Comparison of ENCODE assay signal across 9 cellular contexts in genomic region chr9:136120119-136120393, GRCh38. TPM values are rescaled to one million over a fixed set of nuclear protein-coding genes. Genes with fewer than 3 reads are reported as not detected.
A peak's percentile ranks its signal among the peaks of the same experiment; 100 is the strongest.
DNase-seq lines count a peak whose midpoint lies in the region; ATAC-seq, FAIRE-seq and TF ChIP-seq lines count a peak whose summit lies in the region.
"Had no signal": no experiment of that assay in that cellular context is flagged by ENCODE, and none has a peak within 500 bp of the region (broad histone marks: within the 10 kb centered on the region; RNA-seq: fewer than 3 reads in every experiment).

No MANE protein-coding gene starts in this region.

- peak overlapping the region; percentile 95 for H3K27ac ChIP-seq in K562 (ENCODE audit: extremely low read depth, low read depth, low read length)
- peak overlapping the region; percentile 84 for H3K27ac ChIP-seq in muscle layer of colon (ENCODE audit: low read depth, low read length)

- no peaks in the 10 kb centered on the region for H3K4me1 Mint-ChIP-seq in HFFc6 (ENCODE audit: low read depth)

- H3K27me3 ChIP-seq in K562 (ENCODE audit: control insufficient read depth in 2 of 2, insufficient read depth in 2 of 2, low read length in 2 of 2) (peaks cover 0 to 8% of the 10 kb centered on the region in 2 experiments; a peak in 2 of 5 replicates), muscle layer of colon (ENCODE audit: control insufficient read depth in 1 of 2, insufficient read depth in 2 of 2, low read length in 2 of 2) (peaks cover 0 to 7% of the 10 kb centered on the region in 2 donors)

- WGBS in K562 (ENCODE audit: insufficient coverage, low coverage, missing lambda C conversion rate): 17% methylated on average over 4 of the region's 4 CpGs

- H3K9ac ChIP-seq in K562 (ENCODE audit: insufficient read depth in 1 of 2, low read depth in 2 of 2, low read length in 2 of 2) (peak overlapping the region; percentile 79 to 94), muscle layer of colon (ENCODE audit: low read length) (peak overlapping the region; percentile 63)

- H2AFZ ChIP-seq in K562 (ENCODE audit: low read depth, low read length): no peak overlapping the region; the same call in 1 of the 2 replicates

- ATAC-seq in K562: no peak
- no peak for ATAC-seq in HG03175 (IDR thresholded peaks at IDR 0.05; ENCODE audit: unreplicated experiment)

- peak overlapping the region; percentile 56 for H3K4me3 ChIP-seq in AG09309 (ENCODE audit: control insufficient read depth, low read depth, low read length)
- H3K4me3 ChIP-seq in K562: peak overlapping the region; percentile 82; the same call in 1 of the 2 replicates
- no peak overlapping the region for H3K4me3 ChIP-seq in muscle layer of colon (ENCODE audit: low read depth in 1 of 2, low read length in 2 of 2)

- in situ Hi-C loops in K562 (cut with MboI): loop anchor here (5.0 kb wide), 1 partner anchor 318 kb away; no protein-coding TSS in a partner anchor

- H4K20me1 ChIP-seq in K562 (replicated peaks; ENCODE audit: control insufficient read depth, insufficient read depth, low read length): peaks cover 6% of the 10 kb centered on the region; the same call in 1 of the 2 replicates

- H3K4me1 ChIP-seq in K562 (replicated peaks in 1 of 2; ENCODE audit: control insufficient read depth in 2 of 2, insufficient read depth in 2 of 2, low read length in 2 of 2) (peaks cover 18 to 68% of the 10 kb centered on the region in 2 experiments), muscle layer of colon (ENCODE audit: insufficient read depth, low read length) (peaks cover 20% of the 10 kb centered on the region)

- TF ChIP-seq RAD21 in K562 (CRISPR knock-in tag; conservative IDR thresholded peaks at IDR 0.05 in 1 of 2, IDR thresholded peaks at IDR 0.05 in 1 of 2): no peak

- no peak for TF ChIP-seq POLR2A in K562 (conservative IDR thresholded peaks at IDR 0.05)

- peak overlapping the region; percentile 87 for H3K4me3 Mint-ChIP-seq in HFFc6

- peaks cover 31% of the 10 kb centered on the region for H3K79me2 ChIP-seq in K562 (ENCODE audit: control insufficient read depth, insufficient read depth, low read length)

- POLR2A ChIA-PET in K562 (lab: Yijun Ruan, JAX): interaction anchor here (1.0 kb wide), 1 partner anchor 26 kb away, joined by 3 read pairs; no protein-coding TSS in a partner anchor

- H3K27me3 Mint-ChIP-seq in HFFc6 (ENCODE audit: insufficient read depth): peaks cover 4% of the 10 kb centered on the region

- peak overlapping the region; percentile 83 for H3K4me2 ChIP-seq in K562 (ENCODE audit: insufficient read depth, low read length)

- H3K36me3 ChIP-seq in K562 (ENCODE audit: control insufficient read depth, insufficient read depth, low read length): peaks cover 19% of the 10 kb centered on the region; the same call in 1 of the 3 replicates
- peaks cover 7% of the 10 kb centered on the region for H3K36me3 ChIP-seq in muscle layer of colon (ENCODE audit: insufficient read depth, low read length)

- peak overlapping the region; percentile 80 for H3K27ac Mint-ChIP-seq in HFFc6

- peaks cover 3% of the 10 kb centered on the region for H3K9me3 Mint-ChIP-seq in HFFc6

- no peaks in the 10 kb centered on the region for H3K9me1 ChIP-seq in K562 (ENCODE audit: control insufficient read depth, insufficient read depth, low read length)

- peaks cover 4% of the 10 kb centered on the region; the same call in 1 of the 2 replicates for H3K36me3 Mint-ChIP-seq in HFFc6 (ENCODE audit: low read depth)

- H3K9me3 ChIP-seq in K562 (replicated peaks; ENCODE audit: control insufficient read depth, insufficient read depth, low read depth, low read length) (no peaks in the 10 kb centered on the region), muscle layer of colon (ENCODE audit: low read length) (no peaks in the 10 kb centered on the region)

- TF ChIP-seq CTCF in AG09309 (IDR thresholded peaks at IDR 0.05; ENCODE audit: control insufficient read depth, insufficient read depth, low read depth, low read length, missing control alignments) (no peak), HFFc6 (IDR thresholded peaks at IDR 0.05) (no peak), K562 (IDR thresholded peaks at IDR 0.05 in 2 of 3, conservative IDR thresholded peaks at IDR 0.05 in 1 of 3; ENCODE audit: insufficient read depth in 2 of 3, low read depth in 1 of 3, low read length in 3 of 3) (no peak)

- CTCF ChIA-PET in K562 (lab: Yijun Ruan, JAX; ENCODE audit: low intra/inter-chr PET ratio): no interaction called here

- BruUV-seq in K562 (replicated peaks; lab: Mats Ljungman, UMichigan): no TSS peak

- TF ChIP-seq EP300 in K562 (IDR thresholded peaks at IDR 0.05; ENCODE audit: low read length): no peak

- DNase-seq in AG09309 (ENCODE audit: low read depth) (no peak), HFFc6 (no peak), K562 (ENCODE audit: extremely low read depth in 1 of 4, low spot score in 3 of 4) (peak in 1 of 4 experiments; percentile 59), NCI-H2196 treated with DMSO at 0.1 percent for 48 hours (lab: John Stamatoyannopoulos, UW; ENCODE audit: unreplicated experiment) (no peak), activated gamma-delta T cell treated with Interleukin-2 at 50 U/mL for 16 hours (no peak)
- DNase-seq in activated CD4-positive, CD25-positive, alpha-beta regulatory T cell (lab: John Stamatoyannopoulos, UW): no peak
- DNase-seq: NCI-H1105 had no signal

- intact Hi-C loops in K562 (cut with micrococcal nuclease): loop anchor here (5.0 to 10.0 kb wide), 2 partner anchors 255 to 323 kb away; no protein-coding TSS in a partner anchor

- no peak for FAIRE-seq in K562 (lab: Jason Lieb, UNC)

TF ChIP-seq in K562, 482 proteins besides CTCF, POLR2A, EP300 and RAD21 (continues in another document):
- TF ChIP-seq ARID1B (IDR thresholded peaks at IDR 0.05) (peak; percentile 29; the same call in 1 of the 2 replicates), DPF2 (IDR thresholded peaks at IDR 0.05) (peak; percentile 0; the same call in 1 of the 2 replicates), ZNF695 (CRISPR knock-in tag; IDR thresholded peaks at IDR 0.05) (no peak), ZFP1 (CRISPR knock-in tag; IDR thresholded peaks at IDR 0.05) (no peak), CBX3 (IDR thresholded peaks at IDR 0.05; ENCODE audit: borderline replicate concordance in 1 of 2, low read length in 2 of 2) (no peak), MXI1 (IDR thresholded peaks at IDR 0.05; ENCODE audit: low read depth, low read length) (no peak), FOXK2 (conservative IDR thresholded peaks at IDR 0.05 in 1 of 2, IDR thresholded peaks at IDR 0.05 in 1 of 2; ENCODE audit: low read depth in 2 of 2) (no peak)
- TF ChIP-seq, protein P1, sequence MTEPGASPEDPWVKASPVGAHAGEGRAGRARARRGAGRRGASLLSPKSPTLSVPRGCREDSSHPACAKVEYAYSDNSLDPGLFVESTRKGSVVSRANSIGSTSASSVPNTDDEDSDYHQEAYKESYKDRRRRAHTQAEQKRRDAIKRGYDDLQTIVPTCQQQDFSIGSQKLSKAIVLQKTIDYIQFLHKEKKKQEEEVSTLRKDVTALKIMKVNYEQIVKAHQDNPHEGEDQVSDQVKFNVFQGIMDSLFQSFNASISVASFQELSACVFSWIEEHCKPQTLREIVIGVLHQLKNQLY (CRISPR knock-in tag; conservative IDR thresholded peaks at IDR 0.05): no peak

RNA-seq across cellular contexts. Expression of gene TMEM250, which starts 1.4 kb away (rescaled TPM):
- total RNA-seq in HFFc6 (2021; fragmentation: NEBNext Ultra II Directional; extraction: Animal tissue kit (Norgen Biotek cat#: 25700)): 10 to 100 TPM; 31.6 to 45.4 (median 35.7) TPM
- total RNA-seq in K562 (2011; cell fraction: chromatin; rRNA removed; ENCODE audit: low replicate concordance): 9.3 and 37.6 TPM in 2 replicates
- 42.5 and 42.8 TPM in 2 replicates for total RNA-seq in K562 (2011; cell fraction: nucleolus; rRNA removed)
- total RNA-seq in K562 (2011; cell fraction: nucleoplasm; rRNA removed): 19.5 and 20.3 TPM in 2 replicates
- total RNA-seq in K562 (2014; rRNA removed) (44.6 and 51.3 TPM in 2 replicates), K562 (2014; rRNA removed; fragmentation: Illumina TruSeq; extraction: Trizol) (6.2 and 6.7 TPM in 2 replicates), K562 (2015; rRNA removed; fragmentation: Illumina TruSeq; extraction: Trizol) (21.6 and 23.3 TPM in 2 replicates), K562 (2021) (40.6 and 43.1 TPM in 2 replicates)
- polyA plus RNA-seq in K562 (2011; rRNA removed) (11.5 and 12.2 TPM in 2 replicates), K562 (2014; fragmentation: Illumina TruSeq; extraction: Trizol) (9.8 and 16.8 TPM in 2 replicates), K562 (2014; fragmentation: Nextera tagmentation; extraction: Ambion mirVana) (under 1 TPM; 0.32 to 0.64 TPM), K562 (2014; rRNA removed) (25.1 and 28.0 TPM in 2 replicates)
- 15.5 and 50.0 TPM in 2 replicates for polyA plus RNA-seq in K562 (2011; cell fraction: cytosol; rRNA removed)
- 27.4 and 47.1 TPM in 2 replicates for polyA plus RNA-seq in K562 (2011; cell fraction: nucleus; rRNA removed)
- 27.5 and 33.5 TPM in 2 replicates for polyA plus RNA-seq in K562 (2012)
- 4.9 and 9.2 TPM in 2 replicates for polyA minus RNA-seq in K562 (2011; rRNA and poly(A)+ RNA removed)
- 18.4 and 21.8 TPM in 2 replicates for polyA minus RNA-seq in K562 (2011; cell fraction: cytosol; rRNA and poly(A)+ RNA removed)
- 18.7 and 25.0 TPM in 2 replicates for polyA minus RNA-seq in K562 (2011; cell fraction: nucleus; rRNA and poly(A)+ RNA removed)

RNA-seq across cellular contexts. Expression of gene NACC2, which starts 25.0 kb away (rescaled TPM):
- 10 to 100 TPM; 38.2 to 46.7 (median 40.2) TPM for total RNA-seq in HFFc6 (2021; fragmentation: NEBNext Ultra II Directional; extraction: Animal tissue kit (Norgen Biotek cat#: 25700))
- 15.2 and 27.2 TPM in 2 replicates for total RNA-seq in K562 (2011; cell fraction: chromatin; rRNA removed; ENCODE audit: low replicate concordance)
- total RNA-seq in K562 (2011; cell fraction: nucleolus; rRNA removed): 17.0 and 18.7 TPM in 2 replicates
- total RNA-seq in K562 (2011; cell fraction: nucleoplasm; rRNA removed): 10.7 and 13.6 TPM in 2 replicates
- total RNA-seq in K562 (2014; rRNA removed): 16.6 and 21.1 TPM in 2 replicates
- 4.4 and 4.8 TPM in 2 replicates for total RNA-seq in K562 (2014; rRNA removed; fragmentation: Illumina TruSeq; extraction: Trizol)
- total RNA-seq in K562 (2015; rRNA removed; fragmentation: Illumina TruSeq; extraction: Trizol): 9.9 and 10.1 TPM in 2 replicates
- 22.2 and 25.1 TPM in 2 replicates for total RNA-seq in K562 (2021)
- 5.6 TPM in 2 replicates for polyA plus RNA-seq in K562 (2011; rRNA removed)
- polyA plus RNA-seq in K562 (2011; cell fraction: cytosol; rRNA removed): 7.2 and 16.2 TPM in 2 replicates
- 14.6 and 26.1 TPM in 2 replicates for polyA plus RNA-seq in K562 (2011; cell fraction: nucleus; rRNA removed)
- 9.1 and 10.5 TPM in 2 replicates for polyA plus RNA-seq in K562 (2012)
- 5.2 and 8.0 TPM in 2 replicates for polyA plus RNA-seq in K562 (2014; fragmentation: Illumina TruSeq; extraction: Trizol)
- under 1 TPM; 0.70 to 0.73 TPM for polyA plus RNA-seq in K562 (2014; fragmentation: Nextera tagmentation; extraction: Ambion mirVana)
- polyA plus RNA-seq in K562 (2014; rRNA removed): 11.7 and 12.5 TPM in 2 replicates
- 5.4 and 11.8 TPM in 2 replicates for polyA minus RNA-seq in K562 (2011; rRNA and poly(A)+ RNA removed)
- polyA minus RNA-seq in K562 (2011; cell fraction: cytosol; rRNA and poly(A)+ RNA removed): 12.6 and 13.9 TPM in 2 replicates
- polyA minus RNA-seq in K562 (2011; cell fraction: nucleus; rRNA and poly(A)+ RNA removed): 5.9 and 6.5 TPM in 2 replicates

Comparison
In these comparisons a context has a peak if more than half of its experiments do, and no peak if none do; other contexts are left out.
1. H3K4me3 ChIP-seq: peak in AG09309 (single experiment) and K562 (single experiment); none in muscle layer of colon (0 of 2).